In genomic region chr19:45250216-45250831, GRCh38 we compare ENCODE assay signal across 8 cellular contexts. TPM values are rescaled to one million over a fixed set of nuclear protein-coding genes. Genes with fewer than 3 reads are reported as not detected.
DNase-seq lines count a peak whose midpoint lies in the region; ATAC-seq and TF ChIP-seq lines count a peak whose summit lies in the region.

No MANE protein-coding gene starts in this region.

- H3K27me3 ChIP-seq in left lung (no peaks in the 10 kb centered on the region), thyroid gland (no peaks in the 10 kb centered on the region)

- H3K36me3 ChIP-seq in left lung, result no peaks in the 10 kb centered on the region
- H3K36me3 ChIP-seq in thyroid gland, result no peaks in the 10 kb centered on the region

- intact Hi-C loops in left lung (cut with DNase I), result no loop called here
- intact Hi-C loops in thyroid gland (cut with DNase I), result loop anchor here (5.0 to 10.0 kb wide), 2 partner anchors 92 to 154 kb away; partner anchors contain the start of genes KLC3, POLR1G and PPP1R13L

- peaks cover 24% of the 10 kb centered on the region for H3K4me1 Mint-ChIP-seq in T-helper 2 cell treated with Interferon-gamma antibody and Interleukin-4, amounts not matched to agents 5 μg/mL and 100 μg/mL, for 36 hours (ENCODE audit: low read depth)

- H3K36me3 Mint-ChIP-seq in T-helper 2 cell treated with Interferon-gamma antibody and Interleukin-4, amounts not matched to agents 5 μg/mL and 100 μg/mL, for 36 hours (ENCODE audit: low read depth), result no peaks in the 10 kb centered on the region

- H3K4me3 Mint-ChIP-seq in T-helper 2 cell treated with Interferon-gamma antibody and Interleukin-4, amounts not matched to agents 5 μg/mL and 100 μg/mL, for 36 hours, result peak overlapping the region; percentile 96

- H3K9me3 ChIP-seq in left lung, result no peaks in the 10 kb centered on the region
- H3K9me3 ChIP-seq in thyroid gland, result no peaks in the 10 kb centered on the region

- TF ChIP-seq POLR2A in thyroid gland (IDR thresholded peaks at IDR 0.05), result no peak

- H3K4me1 ChIP-seq in left lung (peaks cover 16 to 49% of the 10 kb centered on the region in 2 donors), thyroid gland (peaks cover 21 to 29% of the 10 kb centered on the region in 2 donors)

- no peak overlapping the region for H3K27ac ChIP-seq in left lung
- H3K27ac ChIP-seq in thyroid gland, result peak overlapping the region in 1 of 3 donors; percentile 73

- peak overlapping the region; percentile 54 for H3K4me3 ChIP-seq in astrocyte of the spinal cord (ENCODE audit: low read depth, low read length)
- H3K4me3 ChIP-seq in left lung, result peak overlapping the region; percentile 64 to 83
- peak overlapping the region in 2 of 3 donors; percentile 53 to 69 for H3K4me3 ChIP-seq in thyroid gland (replicated peaks in 1 of 3)

- peak overlapping the region; percentile 86 for H3K27ac Mint-ChIP-seq in T-helper 2 cell treated with Interferon-gamma antibody and Interleukin-4, amounts not matched to agents 5 μg/mL and 100 μg/mL, for 36 hours

- no peak for DNase-seq in T-helper 2 cell treated with Interferon-gamma antibody and Interleukin-4, amounts not matched to agents 5 μg/mL and 100 μg/mL, for 36 hours (ENCODE audit: low spot score)
- DNase-seq in T-helper 2 cell, result no peak
- no peak for DNase-seq in astrocyte of the spinal cord (ENCODE audit: low read depth, low spot score)
- no peak for DNase-seq in left lung
- no peak for DNase-seq in thyroid gland

- ATAC-seq in left lung, result no peak
- ATAC-seq in GM18858 (IDR thresholded peaks at IDR 0.05; ENCODE audit: unreplicated experiment), result no peak
- ATAC-seq in GM18520 (IDR thresholded peaks at IDR 0.05; ENCODE audit: unreplicated experiment), result no peak
- ATAC-seq in GM21825 (IDR thresholded peaks at IDR 0.05; ENCODE audit: unreplicated experiment), result no peak

- 40 to 45% methylated on average over 11 to 12 of the region's 14 CpGs for WGBS in thyroid gland, 2 donors

- H3K9me3 Mint-ChIP-seq in T-helper 2 cell treated with Interferon-gamma antibody and Interleukin-4, amounts not matched to agents 5 μg/mL and 100 μg/mL, for 36 hours, result no peaks in the 10 kb centered on the region

- in situ Hi-C loops in astrocyte of the spinal cord (cut with HindIII; ENCODE audit: low sequenced_read_pairs), result no loop called here

- no peak for TF ChIP-seq CTCF in astrocyte of the spinal cord (IDR thresholded peaks at IDR 0.05; ENCODE audit: low read depth, low read length)
- TF ChIP-seq CTCF in left lung (IDR thresholded peaks at IDR 0.05), result no peak
- TF ChIP-seq CTCF in thyroid gland (IDR thresholded peaks at IDR 0.05), result no peak

- peaks cover 2% of the 10 kb centered on the region for H3K27me3 Mint-ChIP-seq in T-helper 2 cell treated with Interferon-gamma antibody and Interleukin-4, amounts not matched to agents 5 μg/mL and 100 μg/mL, for 36 hours (ENCODE audit: low read depth)

RNA-seq across cellular contexts. Expression of gene MARK4, which starts 0.7 kb away (rescaled TPM):
- total RNA-seq in left lung (10 to 100 TPM; 24.6 to 33.7 TPM), thyroid gland (10 to 100 TPM; 18.5 to 25.1 (median 22.1) TPM)

RNA-seq across cellular contexts. Expression of gene EXOC3L2, which starts 5.1 kb away (rescaled TPM):
- total RNA-seq in left lung, result 1 to 10 TPM; 3.2 to 3.3 TPM
- total RNA-seq in thyroid gland, result 10 to 100 TPM in 2 of 4 donors, 1 to 10 TPM in 2; 2.1 to 17.2 (median 11.4) TPM
